ENCODE assay signal across 19 cellular contexts in the genomic region with DNA sequence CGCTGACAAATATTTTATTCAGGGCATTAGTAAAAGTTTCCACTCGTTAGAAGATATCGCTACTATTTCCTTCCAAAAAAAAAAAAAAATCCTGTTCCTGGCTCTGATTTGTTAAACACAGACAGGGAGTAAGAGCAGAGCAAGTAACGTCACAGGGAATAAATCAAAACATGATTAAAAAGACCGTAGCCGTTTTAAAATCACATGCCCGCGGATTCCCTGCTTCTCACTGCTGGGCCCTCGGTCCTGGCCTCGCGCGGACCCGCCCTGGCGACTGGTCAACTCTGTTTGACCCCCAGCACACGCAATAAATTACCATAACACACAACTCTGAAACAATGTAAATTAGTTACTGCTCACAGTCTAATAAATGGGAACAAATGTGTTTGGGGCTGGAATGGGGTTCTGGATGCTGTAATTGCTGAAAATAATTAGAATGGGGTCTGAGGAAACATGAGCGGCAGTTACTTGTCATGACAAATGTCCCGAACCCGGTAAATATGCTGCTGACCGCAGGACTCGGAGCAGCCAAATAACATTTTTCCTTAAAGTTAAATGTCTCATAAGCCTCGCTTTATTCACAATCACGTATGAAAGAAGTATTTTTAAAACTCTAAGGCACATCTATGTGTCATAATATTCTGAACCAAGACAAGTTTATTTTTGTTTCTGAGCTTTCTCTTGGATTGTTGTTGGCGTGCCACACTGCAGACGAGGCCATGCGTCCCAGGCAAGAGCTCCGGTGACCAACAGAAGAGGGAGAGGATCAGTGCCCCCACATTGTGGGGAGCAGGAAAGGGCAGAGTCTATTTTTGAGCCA. TPM values are rescaled to one million over a fixed set of nuclear protein-coding genes. Genes with fewer than 3 reads are reported as not detected.
DNase-seq lines count a peak whose midpoint lies in the region; ATAC-seq and TF ChIP-seq lines count a peak whose summit lies in the region.
"Had no signal": no experiment of that assay in that cellular context is flagged by ENCODE, and none has a peak within 500 bp of the region (broad histone marks: within the 10 kb centered on the region; RNA-seq: fewer than 3 reads in every experiment).

No MANE protein-coding gene starts in this region.

- WGBS in esophagus muscularis mucosa, result 63% methylated on average over 26 of the region's 26 CpGs
- 80% methylated on average over 26 of the region's 26 CpGs for WGBS in hepatocyte (ENCODE audit: low lambda C conversion rate, missing lambda C conversion rate)

- no peak for TF ChIP-seq EP300 in esophagus muscularis mucosa (IDR thresholded peaks at IDR 0.05)

- no peaks in the 10 kb centered on the region for H3K36me3 Mint-ChIP-seq in neural progenitor cell

- H3K36me3 ChIP-seq in esophagus muscularis mucosa, result no peaks in the 10 kb centered on the region
- H3K36me3 ChIP-seq in hepatocyte (replicated peaks; ENCODE audit: insufficient read depth, low read depth), result no peaks in the 10 kb centered on the region
- H3K36me3 ChIP-seq in neural progenitor cell, result no peaks in the 10 kb centered on the region
- H3K36me3 ChIP-seq: adrenal gland, SJCRH30, upper lobe of left lung had no signal

- no peaks in the 10 kb centered on the region for H4K20me1 ChIP-seq in hepatocyte (ENCODE audit: insufficient read depth, poor library complexity, severe bottlenecking)
- H4K20me1 ChIP-seq in neural progenitor cell (ENCODE audit: low read depth), result no peaks in the 10 kb centered on the region

- H3K27ac ChIP-seq in esophagus muscularis mucosa (replicated peaks in 1 of 4), result peak overlapping the region; percentile 50 to 72 (median 60)
- H3K27ac ChIP-seq in hepatocyte, result peak overlapping the region; percentile 51
- H3K27ac ChIP-seq in neural progenitor cell, result no peak overlapping the region
- H3K27ac ChIP-seq: A549, SJCRH30, upper lobe of left lung had no signal

- TF ChIP-seq CTCF in esophagus muscularis mucosa (IDR thresholded peaks at IDR 0.05), result no peak
- no peak for TF ChIP-seq CTCF in hepatocyte (IDR thresholded peaks at IDR 0.05; ENCODE audit: poor library complexity)
- TF ChIP-seq CTCF in neural progenitor cell (IDR thresholded peaks at IDR 0.05), result no peak

- no peaks in the 10 kb centered on the region for H3F3A ChIP-seq in neural progenitor cell (ENCODE audit: low read depth)

- ATAC-seq in GM18907 (IDR thresholded peaks at IDR 0.05; ENCODE audit: unreplicated experiment) (no peak), GM18909 (IDR thresholded peaks at IDR 0.05; ENCODE audit: poor library complexity, unreplicated experiment) (no peak)
- ATAC-seq: A549; activated T-cell treated with anti-CD3 and anti-CD28 coated beads, Interleukin-2, amount 50 U/mL, for 72 hours had no signal

- in situ Hi-C loops in ACHN (cut with HindIII; ENCODE audit: low pct_ligation_motif_present, low pct_unique_long_range_greater_than_20kb, low sequenced_read_pairs), result no loop called here

- no peak overlapping the region for H3K4me2 ChIP-seq in hepatocyte
- no peak overlapping the region for H3K4me2 ChIP-seq in neural progenitor cell
- H3K4me2 ChIP-seq: A549 had no signal

- no peak overlapping the region for H2AFZ ChIP-seq in hepatocyte
- H2AFZ ChIP-seq in neural progenitor cell (replicated peaks), result no peak overlapping the region

- intact Hi-C loops in esophagus muscularis mucosa (cut with DNase I), result no loop called here

- H3K4me3 ChIP-seq in esophagus muscularis mucosa, result peak overlapping the region in 2 of 4 donors; percentile 6 to 13
- no peak overlapping the region for H3K4me3 ChIP-seq in hepatocyte
- H3K4me3 ChIP-seq in skeletal muscle cell (ENCODE audit: low read depth, low read length), result peak overlapping the region; percentile 21
- H3K4me3 ChIP-seq in neural progenitor cell, result no peak overlapping the region
- H3K4me3 ChIP-seq: A549, adrenal gland, SJCRH30, upper lobe of left lung had no signal

- no peaks in the 10 kb centered on the region for H3K79me2 ChIP-seq in hepatocyte
- no peaks in the 10 kb centered on the region for H3K79me2 ChIP-seq in neural progenitor cell (ENCODE audit: low read depth)

- H3K27me3 Mint-ChIP-seq in neural progenitor cell (ENCODE audit: insufficient read depth, low read depth), result peaks cover under 1% of the 10 kb centered on the region

- H3K27me3 ChIP-seq in esophagus muscularis mucosa (peaks cover 0 to 45% (median 2%) of the 10 kb centered on the region in 4 donors), hepatocyte (no peaks in the 10 kb centered on the region), neural progenitor cell (peaks cover 12% of the 10 kb centered on the region)
- H3K27me3 ChIP-seq: SJCRH30, upper lobe of left lung had no signal

- peaks cover 34% of the 10 kb centered on the region for H3K4me1 Mint-ChIP-seq in neural progenitor cell

- H3K4me1 ChIP-seq in esophagus muscularis mucosa, result peaks cover 17 to 48% (median 23%) of the 10 kb centered on the region in 4 donors
- no peaks in the 10 kb centered on the region for H3K4me1 ChIP-seq in hepatocyte (ENCODE audit: insufficient read depth)
- peaks cover 15% of the 10 kb centered on the region for H3K4me1 ChIP-seq in neural progenitor cell
- H3K4me1 ChIP-seq: A549, adrenal gland, upper lobe of left lung had no signal

- H3K9me3 Mint-ChIP-seq in neural progenitor cell, result no peaks in the 10 kb centered on the region
- H3K9me3 Mint-ChIP-seq: activated T-cell treated with anti-CD3 and anti-CD28 coated beads, Interleukin-2, amount 50 U/mL, for 72 hours had no signal

- TF ChIP-seq POLR2A in esophagus muscularis mucosa (IDR thresholded peaks at IDR 0.05; ENCODE audit: low read depth), result no peak

- no peak overlapping the region for H3K27ac Mint-ChIP-seq in neural progenitor cell
- H3K27ac Mint-ChIP-seq: activated T-cell treated with anti-CD3 and anti-CD28 coated beads, Interleukin-2, amount 50 U/mL, for 72 hours had no signal

- no peak overlapping the region for H3K4me3 Mint-ChIP-seq in neural progenitor cell
- H3K4me3 Mint-ChIP-seq: activated T-cell treated with anti-CD3 and anti-CD28 coated beads, Interleukin-2, amount 50 U/mL, for 72 hours had no signal

- H3K9ac ChIP-seq in neural progenitor cell, result no peak overlapping the region

- no peaks in the 10 kb centered on the region for H3K9me3 ChIP-seq in esophagus muscularis mucosa
- no peaks in the 10 kb centered on the region for H3K9me3 ChIP-seq in hepatocyte (ENCODE audit: low read depth)
- H3K9me3 ChIP-seq in neural progenitor cell (ENCODE audit: low read depth), result no peaks in the 10 kb centered on the region
- H3K9me3 ChIP-seq: A549, adrenal gland, SJCRH30, upper lobe of left lung had no signal

- H3K9me2 ChIP-seq in hepatocyte (replicated peaks; ENCODE audit: insufficient read depth), result no peaks in the 10 kb centered on the region

- DNase-seq in AG08395 (ENCODE audit: low spot score) (peak; percentile 25), esophagus muscularis mucosa (ENCODE audit: extremely low spot score) (no peak), hepatocyte (ENCODE audit: low spot score) (no peak), skeletal muscle cell (ENCODE audit: low read depth) (no peak), neural progenitor cell (ENCODE audit: low spot score) (no peak), ACHN (no peak)
- DNase-seq: activated CD4-positive, alpha-beta T cell treated with anti-CD3 and anti-CD28 coated beads, Interleukin-2, amount 50 U/mL, for 48 hours; activated T-cell treated with anti-CD3 and anti-CD28 coated beads, Interleukin-2, amount 50 U/mL, for 72 hours; adrenal gland; DMS153; mammary epithelial cell; NCI-H1105 treated with DMSO at 0.1 percent for 48 hours; nucleus accumbens; SJCRH30 had no signal

RNA-seq across cellular contexts. Expression of a gene that starts 17.9 kb away (rescaled TPM):
- total RNA-seq in esophagus muscularis mucosa (1 to 10 TPM; 2.9 to 7.3 (median 5.2) TPM), hepatocyte (0.40 and 0.77 TPM in 2 replicates), neural progenitor cell (ENCODE audit: low replicate concordance) (0.15 and 0.40 TPM in 2 replicates)
- polyA plus RNA-seq in hepatocyte, result 0.15 and 0.22 TPM in 2 replicates
- total RNA-seq: activated T-cell treated with anti-CD3 and anti-CD28 coated beads, Interleukin-2, amount 50 U/mL, for 72 hours; epithelial cell of proximal tubule had no signal
- polyA plus RNA-seq: mammary epithelial cell had no signal
